ENCODE assay signal across 1 cellular context in the genomic region with DNA sequence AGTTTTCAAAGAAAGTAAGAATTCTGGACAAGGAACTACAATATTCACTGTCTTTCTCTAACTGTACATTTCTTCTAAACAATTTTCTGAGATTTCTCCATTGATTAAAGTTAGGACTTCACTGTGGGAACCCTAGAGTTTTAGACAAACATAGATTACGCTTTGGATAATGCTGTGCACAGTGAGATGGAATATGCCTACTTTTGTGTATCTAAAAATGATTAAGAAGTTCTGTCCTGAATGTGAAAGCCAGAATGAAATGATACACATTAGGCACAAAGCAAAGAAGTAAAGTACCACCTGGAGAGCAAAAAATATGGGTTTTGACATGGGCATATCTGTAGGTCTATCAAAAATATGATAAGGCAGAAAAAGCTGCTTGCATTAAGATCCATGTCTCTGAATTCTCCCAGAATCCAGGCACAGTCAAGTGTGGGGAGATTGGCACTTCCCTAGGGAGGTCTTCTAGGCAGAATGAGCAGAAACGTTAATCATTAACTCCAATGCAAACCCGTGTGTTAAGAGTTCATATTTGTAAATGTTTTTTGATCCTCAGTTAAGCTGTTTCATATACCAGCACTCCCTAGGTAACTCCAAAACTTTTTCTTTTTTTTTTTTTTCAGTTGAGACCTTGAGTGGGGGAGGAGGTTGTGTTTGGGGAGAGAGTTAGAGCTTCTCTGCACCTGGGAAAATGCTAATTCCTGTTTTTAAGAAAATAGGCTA.
TF ChIP-seq lines count a peak whose summit lies in the region.

No MANE protein-coding gene starts in this region.

TF ChIP-seq in HepG2, 621 proteins besides CTCF, POLR2A, EP300 and RAD21 (continued from another document and continues in another):
- TF ChIP-seq RERE (CRISPR knock-in tag; IDR thresholded peaks at IDR 0.05; ENCODE audit: low read depth) = 0 out of 2 replicates have a peak, but pooled peaks have one; percentile 12
- TF ChIP-seq FOSL2 (CRISPR knock-in tag; IDR thresholded peaks at IDR 0.05) = 0 out of 2 replicates have a peak, but pooled peaks have one; percentile 32
- TF ChIP-seq, protein P1, sequence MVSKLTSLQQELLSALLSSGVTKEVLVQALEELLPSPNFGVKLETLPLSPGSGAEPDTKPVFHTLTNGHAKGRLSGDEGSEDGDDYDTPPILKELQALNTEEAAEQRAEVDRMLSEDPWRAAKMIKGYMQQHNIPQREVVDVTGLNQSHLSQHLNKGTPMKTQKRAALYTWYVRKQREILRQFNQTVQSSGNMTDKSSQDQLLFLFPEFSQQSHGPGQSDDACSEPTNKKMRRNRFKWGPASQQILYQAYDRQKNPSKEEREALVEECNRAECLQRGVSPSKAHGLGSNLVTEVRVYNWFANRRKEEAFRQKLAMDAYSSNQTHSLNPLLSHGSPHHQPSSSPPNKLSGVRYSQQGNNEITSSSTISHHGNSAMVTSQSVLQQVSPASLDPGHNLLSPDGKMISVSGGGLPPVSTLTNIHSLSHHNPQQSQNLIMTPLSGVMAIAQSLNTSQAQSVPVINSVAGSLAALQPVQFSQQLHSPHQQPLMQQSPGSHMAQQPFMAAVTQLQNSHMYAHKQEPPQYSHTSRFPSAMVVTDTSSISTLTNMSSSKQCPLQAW (CRISPR knock-in tag; IDR thresholded peaks at IDR 0.05) = peak; percentile 61; the same call in 1 of the 2 replicates
- TF ChIP-seq AFF4 (CRISPR knock-in tag; IDR thresholded peaks at IDR 0.05) = no peak
- peak; percentile 72 for TF ChIP-seq POLR2AphosphoS5 (IDR thresholded peaks at IDR 0.05; ENCODE audit: low read depth, low read length)
- TF ChIP-seq SOX13 (IDR thresholded peaks at IDR 0.05) = no peak
- TF ChIP-seq SOX13 (CRISPR knock-in tag; conservative IDR thresholded peaks at IDR 0.05 in 1 of 2, IDR thresholded peaks at IDR 0.05 in 1 of 2) = peak in 1 of 2 experiments; percentile 53; a peak in 2 of 4 replicates
- TF ChIP-seq FOXA3 (CRISPR knock-in tag; IDR thresholded peaks at IDR 0.05) = peak; percentile 49; the same call in 1 of the 2 replicates
- TF ChIP-seq KLF11 (CRISPR knock-in tag; IDR thresholded peaks at IDR 0.05) = no peak
- TF ChIP-seq ZNF124 (CRISPR knock-in tag; IDR thresholded peaks at IDR 0.05) = no peak
- TF ChIP-seq MED1 (CRISPR knock-in tag; IDR thresholded peaks at IDR 0.05) = peak; percentile 56
- TF ChIP-seq ZSCAN21 (CRISPR knock-in tag; IDR thresholded peaks at IDR 0.05; ENCODE audit: borderline replicate concordance) = no peak
- no peak; the same call in 1 of the 2 replicates for TF ChIP-seq SALL1 (CRISPR knock-in tag; IDR thresholded peaks at IDR 0.05)
- TF ChIP-seq ZNF329 (CRISPR knock-in tag; IDR thresholded peaks at IDR 0.05; ENCODE audit: low read depth) = no peak
- TF ChIP-seq ZNF841 (CRISPR knock-in tag; IDR thresholded peaks at IDR 0.05; ENCODE audit: borderline replicate concordance) = no peak
- TF ChIP-seq ZNF672 (CRISPR knock-in tag; IDR thresholded peaks at IDR 0.05) = no peak
- peak; percentile 50 for TF ChIP-seq SAP130 (CRISPR knock-in tag; IDR thresholded peaks at IDR 0.05; ENCODE audit: low read depth)
- no peak for TF ChIP-seq ZNF616 (CRISPR knock-in tag; IDR thresholded peaks at IDR 0.05; ENCODE audit: low read depth)
- peak; percentile 37; the same call in 1 of the 2 replicates for TF ChIP-seq GATA4 (IDR thresholded peaks at IDR 0.05; ENCODE audit: borderline replicate concordance, low read depth)
- TF ChIP-seq NR2F6 (IDR thresholded peaks at IDR 0.05) = peak; percentile 47; the same call in 1 of the 2 replicates
- peak; percentile 55; the same call in 1 of the 2 replicates for TF ChIP-seq NR2F6 (CRISPR knock-in tag; IDR thresholded peaks at IDR 0.05)
- no peak for TF ChIP-seq PRPF4 (IDR thresholded peaks at IDR 0.05; ENCODE audit: low read depth, low read length, poor library complexity, severe bottlenecking)
- peak; percentile 33; the same call in 1 of the 2 replicates for TF ChIP-seq RBFOX2 (IDR thresholded peaks at IDR 0.05; ENCODE audit: low read depth, low read length)
- TF ChIP-seq NCOR1 (IDR thresholded peaks at IDR 0.05; ENCODE audit: borderline replicate concordance, low read length) = peak; percentile 59; the same call in 1 of the 2 replicates
- TF ChIP-seq ZNF816 (CRISPR knock-in tag; IDR thresholded peaks at IDR 0.05; ENCODE audit: borderline replicate concordance) = no peak
- TF ChIP-seq ZNF609 (CRISPR knock-in tag; IDR thresholded peaks at IDR 0.05; ENCODE audit: borderline replicate concordance) = peak; percentile 48; the same call in 1 of the 2 replicates
- TF ChIP-seq ZNF10 (CRISPR knock-in tag; IDR thresholded peaks at IDR 0.05; ENCODE audit: borderline replicate concordance, low read depth) = no peak
- TF ChIP-seq RARA (CRISPR knock-in tag; IDR thresholded peaks at IDR 0.05) = peak; percentile 78
- TF ChIP-seq, protein P2, sequence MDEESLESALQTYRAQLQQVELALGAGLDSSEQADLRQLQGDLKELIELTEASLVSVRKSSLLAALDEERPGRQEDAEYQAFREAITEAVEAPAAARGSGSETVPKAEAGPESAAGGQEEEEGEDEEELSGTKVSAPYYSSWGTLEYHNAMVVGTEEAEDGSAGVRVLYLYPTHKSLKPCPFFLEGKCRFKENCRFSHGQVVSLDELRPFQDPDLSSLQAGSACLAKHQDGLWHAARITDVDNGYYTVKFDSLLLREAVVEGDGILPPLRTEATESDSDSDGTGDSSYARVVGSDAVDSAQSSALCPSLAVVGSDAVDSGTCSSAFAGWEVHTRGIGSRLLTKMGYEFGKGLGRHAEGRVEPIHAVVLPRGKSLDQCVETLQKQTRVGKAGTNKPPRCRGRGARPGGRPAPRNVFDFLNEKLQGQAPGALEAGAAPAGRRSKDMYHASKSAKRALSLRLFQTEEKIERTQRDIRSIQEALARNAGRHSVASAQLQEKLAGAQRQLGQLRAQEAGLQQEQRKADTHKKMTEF (CRISPR knock-in tag; IDR thresholded peaks at IDR 0.05) = peak; percentile 33; the same call in 1 of the 2 replicates
- TF ChIP-seq ZNF543 (CRISPR knock-in tag; IDR thresholded peaks at IDR 0.05) = no peak
- TF ChIP-seq ZNF598 (CRISPR knock-in tag; IDR thresholded peaks at IDR 0.05; ENCODE audit: borderline replicate concordance) = no peak
- 0 out of 2 replicates have a peak, but pooled peaks have one; percentile 38 for TF ChIP-seq IRF2 (CRISPR knock-in tag; IDR thresholded peaks at IDR 0.05)
- no peak for TF ChIP-seq SOX6 (IDR thresholded peaks at IDR 0.05)
- TF ChIP-seq SOX6 (CRISPR knock-in tag; IDR thresholded peaks at IDR 0.05) = peak; percentile 61
- no peak for TF ChIP-seq ZSCAN29 (CRISPR knock-in tag; conservative IDR thresholded peaks at IDR 0.05)
- peak; percentile 71 for TF ChIP-seq GATAD2A (CRISPR knock-in tag; IDR thresholded peaks at IDR 0.05)
- TF ChIP-seq MXI1 (IDR thresholded peaks at IDR 0.05; ENCODE audit: borderline replicate concordance, low read depth, low read length) = no peak
- TF ChIP-seq PBX2 (CRISPR knock-in tag; IDR thresholded peaks at IDR 0.05) = peak; percentile 48; the same call in 1 of the 2 replicates
- peak; percentile 19 for TF ChIP-seq ZEB1 (IDR thresholded peaks at IDR 0.05; ENCODE audit: insufficient replicate concordance, low read depth)
- TF ChIP-seq ELF3 (CRISPR knock-in tag; IDR thresholded peaks at IDR 0.05) = 0 out of 2 replicates have a peak, but pooled peaks have one; percentile 40
- peak; percentile 21; the same call in 1 of the 2 replicates for TF ChIP-seq MIXL1 (CRISPR knock-in tag; IDR thresholded peaks at IDR 0.05)
- TF ChIP-seq POLR2AphosphoS2 (IDR thresholded peaks at IDR 0.05; ENCODE audit: low read depth, low read length) = no peak
